In genomic region chr7:140390466-140391190, GRCh38 we compare ENCODE assay signal across 8 cellular contexts. TPM values are rescaled to one million over a fixed set of nuclear protein-coding genes. Genes with fewer than 3 reads are reported as not detected.
DNase-seq lines count a peak whose midpoint lies in the region; ATAC-seq and TF ChIP-seq lines count a peak whose summit lies in the region.

No MANE protein-coding gene starts in this region.

- H3K27me3 ChIP-seq in upper lobe of right lung, result no peaks in the 10 kb centered on the region

- DNase-seq in stimulated activated CD4-positive, alpha-beta T cell treated with anti-CD3 and anti-CD28 coated beads, Interleukin-15, amount 100 ng/mL, for 24 hours, result peak; percentile 42
- DNase-seq in stimulated activated CD4-positive, alpha-beta T cell treated with anti-CD3 and anti-CD28 coated beads, Interleukin-4, amount 100 ng/mL, for 24 hours, result no peak
- DNase-seq in amniotic epithelial cell (ENCODE audit: low read depth) (peak; percentile 66), upper lobe of right lung (peak; percentile 40), SW480 (ENCODE audit: low spot score) (no peak), 8988T (no peak), RKO (ENCODE audit: low spot score) (no peak)

- TF ChIP-seq CTCF in upper lobe of right lung (IDR thresholded peaks at IDR 0.05), result no peak

- intact Hi-C loops in upper lobe of right lung (cut with DNase I), result no loop called here

- H3K4me1 ChIP-seq in upper lobe of right lung, result no peaks in the 10 kb centered on the region

- no peaks in the 10 kb centered on the region for H3K9me3 ChIP-seq in upper lobe of right lung

- H3K4me3 ChIP-seq in upper lobe of right lung, result no peak overlapping the region

- no peak overlapping the region for H3K27ac ChIP-seq in upper lobe of right lung

- ATAC-seq in HG03139 (IDR thresholded peaks at IDR 0.05; ENCODE audit: unreplicated experiment) (peak; percentile 65), upper lobe of right lung (peak; percentile 76)

- no peaks in the 10 kb centered on the region for H3K36me3 ChIP-seq in upper lobe of right lung

RNA-seq across cellular contexts. Expression of gene SLC37A3, which starts 7.7 kb away (rescaled TPM):
- total RNA-seq in upper lobe of right lung, result 35.2 TPM

RNA-seq across cellular contexts. Expression of gene RAB19, which starts 13.2 kb away (rescaled TPM):
- total RNA-seq in upper lobe of right lung, result 2.9 TPM

Comparison
In these comparisons a context has a peak if more than half of its experiments do, and no peak if none do; other contexts are left out.
1. DNase-seq: peak in stimulated activated CD4-positive, alpha-beta T cell treated with anti-CD3 and anti-CD28 coated beads, Interleukin-15, amount 100 ng/mL, for 24 hours (single experiment), amniotic epithelial cell (single experiment) and upper lobe of right lung (single experiment); none in stimulated activated CD4-positive, alpha-beta T cell treated with anti-CD3 and anti-CD28 coated beads, Interleukin-4, amount 100 ng/mL, for 24 hours (single experiment), SW480 (single experiment), 8988T (single experiment) and RKO (single experiment).